Comparison of ENCODE assay signal across 15 cellular contexts in the genomic region with DNA sequence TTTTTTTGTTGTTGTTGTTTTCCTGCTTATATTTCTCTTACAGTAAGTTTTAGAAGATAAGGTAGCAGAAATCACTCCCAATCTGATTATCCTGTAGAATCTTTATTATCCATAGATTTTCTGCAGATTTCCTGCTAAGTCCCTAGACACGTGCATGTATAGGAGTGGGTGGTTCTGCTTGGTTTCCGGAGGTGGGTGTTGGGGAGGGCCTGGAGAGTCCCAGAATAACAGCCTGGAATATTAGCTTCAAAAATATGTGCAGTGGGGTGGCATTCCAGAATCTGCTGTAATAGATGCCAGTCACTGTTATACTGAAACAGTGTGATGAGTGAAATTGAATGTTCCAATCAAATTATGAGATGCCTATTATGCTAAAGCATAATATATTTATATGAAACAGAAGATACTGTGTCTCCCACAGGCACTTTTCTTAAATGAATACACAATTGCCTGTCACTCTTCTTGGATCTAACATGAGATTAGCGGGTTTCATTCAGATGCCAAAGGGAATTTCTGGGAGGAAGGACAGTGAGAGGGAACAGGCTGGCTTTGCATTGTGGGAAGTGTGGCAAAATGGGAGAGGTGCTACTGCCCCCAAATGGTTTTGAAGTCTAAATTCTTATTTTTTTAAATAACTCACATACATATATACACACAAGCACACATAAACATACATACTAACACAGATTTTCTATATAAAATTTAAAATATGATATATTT. TPM values are rescaled to one million over a fixed set of nuclear protein-coding genes. Genes with fewer than 3 reads are reported as not detected.
A peak's percentile ranks its signal among the peaks of the same experiment; 100 is the strongest.
DNase-seq lines count a peak whose midpoint lies in the region; ATAC-seq and TF ChIP-seq lines count a peak whose summit lies in the region.
"Had no signal": no experiment of that assay in that cellular context is flagged by ENCODE, and none has a peak within 500 bp of the region (broad histone marks: within the 10 kb centered on the region; RNA-seq: fewer than 3 reads in every experiment).

No MANE protein-coding gene starts in this region.

- TF ChIP-seq CTCF in HCT116 (IDR thresholded peaks at IDR 0.05 in 2 of 3, conservative IDR thresholded peaks at IDR 0.05 in 1 of 3; ENCODE audit: borderline replicate concordance in 1 of 3, insufficient read depth in 1 of 3, low read depth in 2 of 3, low read length in 2 of 3) (no peak), WERI-Rb-1 (IDR thresholded peaks at IDR 0.05; ENCODE audit: low read depth, low read length) (peak; percentile 25; the same call in 1 of the 2 replicates)

- H3K9me2 ChIP-seq in HCT116 (ENCODE audit: insufficient read depth): no peaks in the 10 kb centered on the region

- no peak overlapping the region for H2AFZ ChIP-seq in HCT116 (ENCODE audit: low read depth, low read length, poor library complexity, severe bottlenecking)
- H2AFZ ChIP-seq: GM23248 had no signal

- no peaks in the 10 kb centered on the region for H3K79me2 ChIP-seq in HCT116 (ENCODE audit: insufficient read depth, low read length)

- no TSS peak for BruUV-seq in HCT116 (replicated peaks; lab: Mats Ljungman, UMichigan)

- no peaks in the 10 kb centered on the region for H4K20me1 ChIP-seq in HCT116 (ENCODE audit: insufficient read depth)

- no peak overlapping the region for H3K27ac ChIP-seq in HCT116 (ENCODE audit: low read depth, low read length)
- H3K27ac ChIP-seq in WERI-Rb-1: no peak overlapping the region
- H3K27ac ChIP-seq: GM23248, uterus had no signal

- H3K9me3 ChIP-seq in HCT116 (ENCODE audit: control insufficient read depth in 1 of 2, insufficient read depth in 1 of 2, low read depth in 1 of 2, low read length in 2 of 2) (no peaks in the 10 kb centered on the region; a peak in 2 of 4 replicates), WERI-Rb-1 (ENCODE audit: severe bottlenecking) (peaks cover 4% of the 10 kb centered on the region)
- H3K9me3 ChIP-seq: uterus had no signal

- H3K36me3 ChIP-seq in HCT116 (ENCODE audit: control insufficient read depth in 1 of 2, insufficient read depth in 2 of 2, low read length in 2 of 2) (no peaks in the 10 kb centered on the region), WERI-Rb-1 (no peaks in the 10 kb centered on the region)
- H3K36me3 ChIP-seq: uterus had no signal

- H3K4me3 ChIP-seq in HCT116 (replicated peaks in 1 of 2; ENCODE audit: low read depth in 1 of 2, low read length in 2 of 2) (no peak overlapping the region), WERI-Rb-1 (ENCODE audit: low read depth, low read length) (no peak overlapping the region)
- H3K4me3 ChIP-seq: GM23248, lung, uterus had no signal

- ATAC-seq in HCT116 (peak; percentile 63), GM21515 (IDR thresholded peaks at IDR 0.05; ENCODE audit: unreplicated experiment) (no peak), GM21360 (IDR thresholded peaks at IDR 0.05; ENCODE audit: unreplicated experiment) (no peak)
- ATAC-seq: CD8-positive, alpha-beta T cell had no signal

- POLR2A ChIA-PET in HCT116 (lab: Charles Lee): no interaction called here

- no peak overlapping the region for H3K9ac ChIP-seq in HCT116 (ENCODE audit: low read length)
- H3K9ac ChIP-seq: GM23248 had no signal

- no peaks in the 10 kb centered on the region for H3K4me1 ChIP-seq in HCT116 (ENCODE audit: control insufficient read depth in 1 of 2, insufficient read depth in 2 of 2, low read length in 2 of 2)
- H3K4me1 ChIP-seq: uterus had no signal

- CTCF ChIA-PET in HCT116 (lab: Charles Lee): interaction anchor here (0.7 to 2.5 kb wide), 11 partner anchors 9 to 176 kb away, joined by 3 to 18 read pairs (median 4); no protein-coding TSS in a partner anchor

- no peak overlapping the region for H3K4me2 ChIP-seq in HCT116 (ENCODE audit: low read length)

- DNase-seq in NCI-H2107 treated with DMSO at 0.1 percent for 48 hours (lab: John Stamatoyannopoulos, UW; ENCODE audit: unreplicated experiment) (peak; percentile 41), NCI-H2107 (lab: John Stamatoyannopoulos, UW) (no peak), HCT116 (ENCODE audit: low read depth, low spot score) (peak; percentile 7), WERI-Rb-1 (peak; percentile 41), left kidney (ENCODE audit: low read depth, low spot score) (peak; percentile 23)
- DNase-seq in stimulated activated CD4-positive, alpha-beta T cell treated with anti-CD3 and anti-CD28 coated beads, Interleukin-15, amount 100 ng/mL, for 24 hours: no peak
- DNase-seq: activated CD4-positive, alpha-beta T cell treated with anti-CD3 and anti-CD28 coated beads for 1 hour; activated gamma-delta T cell treated with Interleukin-2 at 50 U/mL for 16 hours; CD8-positive, alpha-beta T cell had no signal

- intact Hi-C loops in HCT116 (cut with micrococcal nuclease): loop anchor here (1.0 kb wide), 1 partner anchor 159 kb away; no protein-coding TSS in a partner anchor

- TF ChIP-seq POLR2A in HCT116 (IDR thresholded peaks at IDR 0.05; ENCODE audit: borderline replicate concordance, extremely low read depth, insufficient read depth, insufficient read length): no peak

- H3K27me3 ChIP-seq in HCT116 (ENCODE audit: insufficient read depth, low read length): peaks cover 33% of the 10 kb centered on the region
- H3K27me3 ChIP-seq in WERI-Rb-1 (ENCODE audit: insufficient read depth, low read depth, severe bottlenecking): no peaks in the 10 kb centered on the region
- H3K27me3 ChIP-seq: uterus had no signal

- RAD21 ChIA-PET in HCT116 (lab: Charles Lee; ENCODE audit: low non-redundant PET in 1 of 2, low total read pairs in 2 of 2, uncharacterized antibody in 2 of 2, unreplicated experiment in 2 of 2): interaction anchor here (0.6 to 0.8 kb wide), 3 partner anchors 159 to 174 kb away, joined by 4 read pairs; no protein-coding TSS in a partner anchor

- TF ChIP-seq RAD21 in HCT116 (IDR thresholded peaks at IDR 0.05; ENCODE audit: low read depth): peak; percentile 21; the same call in 1 of the 2 replicates

TF ChIP-seq in HCT116, 20 proteins besides CTCF, POLR2A, EP300 and RAD21:
- TF ChIP-seq, protein P1, sequence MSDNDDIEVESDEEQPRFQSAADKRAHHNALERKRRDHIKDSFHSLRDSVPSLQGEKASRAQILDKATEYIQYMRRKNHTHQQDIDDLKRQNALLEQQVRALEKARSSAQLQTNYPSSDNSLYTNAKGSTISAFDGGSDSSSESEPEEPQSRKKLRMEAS (IDR thresholded peaks at IDR 0.05): no peak
- TF ChIP-seq CEBPB (IDR thresholded peaks at IDR 0.05; ENCODE audit: low read depth) (no peak), EGR1 (IDR thresholded peaks at IDR 0.05; ENCODE audit: low read depth) (no peak), POLR2AphosphoS5 (IDR thresholded peaks at IDR 0.05; ENCODE audit: low read depth, low read length) (no peak), FOSL1 (IDR thresholded peaks at IDR 0.05; ENCODE audit: low read depth) (no peak), TCF7L2 (IDR thresholded peaks at IDR 0.05; ENCODE audit: borderline replicate concordance, extremely low read depth, insufficient read depth, insufficient read length) (no peak), EZH2phosphoT487 (IDR thresholded peaks at IDR 0.05; ENCODE audit: borderline replicate concordance) (no peak), SIN3A (IDR thresholded peaks at IDR 0.05; ENCODE audit: low read depth) (no peak)
- TF ChIP-seq, protein P2, sequence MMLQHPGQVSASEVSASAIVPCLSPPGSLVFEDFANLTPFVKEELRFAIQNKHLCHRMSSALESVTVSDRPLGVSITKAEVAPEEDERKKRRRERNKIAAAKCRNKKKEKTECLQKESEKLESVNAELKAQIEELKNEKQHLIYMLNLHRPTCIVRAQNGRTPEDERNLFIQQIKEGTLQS (IDR thresholded peaks at IDR 0.05): no peak

RNA-seq across cellular contexts. Expression of a gene that starts 37.6 kb away (rescaled TPM):
- not detected for total RNA-seq in HCT116 (2021; ENCODE audit: unreplicated experiment)
- under 0.01 and 0.01 TPM in 2 replicates for polyA plus RNA-seq in HCT116 (2012)
- total RNA-seq: endothelial cell of umbilical vein, GM23248 had no signal
- polyA plus RNA-seq: endothelial cell of umbilical vein, GM23248 had no signal

Comparison
In these comparisons a context has a peak if more than half of its experiments do, and no peak if none do; other contexts are left out.
1. DNase-seq: peak in NCI-H2107 treated with DMSO at 0.1 percent for 48 hours (single experiment), HCT116 (single experiment), WERI-Rb-1 (single experiment) and left kidney (single experiment); none in NCI-H2107 (single experiment) and stimulated activated CD4-positive, alpha-beta T cell treated with anti-CD3 and anti-CD28 coated beads, Interleukin-15, amount 100 ng/mL, for 24 hours (single experiment).